In the genomic region with DNA sequence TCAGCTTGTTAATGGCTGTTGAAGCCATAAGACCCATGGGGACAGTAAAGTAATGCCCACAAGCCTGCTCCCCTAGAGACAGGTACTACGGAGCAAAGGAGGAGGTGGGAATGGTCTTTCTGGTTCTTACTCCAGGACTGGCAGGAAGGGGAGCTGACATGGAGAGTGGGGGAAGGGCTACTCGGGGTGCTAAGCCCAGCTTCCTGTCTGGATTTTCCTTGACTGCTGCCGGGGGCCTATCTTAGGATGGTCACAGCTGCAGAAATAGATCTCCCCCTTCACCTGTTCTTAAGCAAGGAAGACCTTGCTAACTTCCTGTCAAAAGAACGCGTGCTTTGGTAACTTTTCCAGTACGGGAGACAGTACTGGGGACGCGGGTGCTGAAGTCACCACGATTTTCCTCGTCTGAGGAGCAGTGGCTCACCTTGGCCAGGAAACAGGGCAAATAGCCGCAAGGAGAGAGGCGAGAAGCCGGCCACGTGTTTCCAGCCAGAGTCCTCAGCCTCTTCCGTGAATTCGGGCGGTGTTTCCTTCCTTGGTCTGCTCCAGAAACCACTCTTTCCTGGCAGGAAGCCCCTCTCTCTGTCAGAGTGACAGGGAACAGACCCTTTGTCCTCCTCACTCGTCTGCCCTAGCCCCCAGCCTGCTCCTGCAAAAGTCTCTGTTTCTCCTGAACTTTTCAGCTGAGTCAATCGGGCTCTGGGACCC, we compare ENCODE assay signal across 8 cellular contexts. TPM values are rescaled to one million over a fixed set of nuclear protein-coding genes. Genes with fewer than 3 reads are reported as not detected.
DNase-seq lines count a peak whose midpoint lies in the region; ATAC-seq, FAIRE-seq and TF ChIP-seq lines count a peak whose summit lies in the region.

No MANE protein-coding gene starts in this region.

- intact Hi-C loops in GM12878 (cut with micrococcal nuclease; ENCODE audit: unreplicated experiment) (no loop called here), right lobe of liver (cut with DNase I) (no loop called here)

- H3K27me3 ChIP-seq in GM12878 (replicated peaks in 1 of 2; ENCODE audit: control insufficient read depth in 2 of 2, insufficient read depth in 2 of 2, low read length in 1 of 2) (peaks cover 3 to 7% of the 10 kb centered on the region in 2 experiments; a peak in 3 of 4 replicates), right lobe of liver (no peaks in the 10 kb centered on the region), thoracic aorta (replicated peaks; ENCODE audit: insufficient read depth) (no peaks in the 10 kb centered on the region)

- H3K27ac ChIP-seq in GM12878 (ENCODE audit: control insufficient read depth, insufficient read depth) (no peak overlapping the region), right lobe of liver (peak overlapping the region in 1 of 3 donors; percentile 48), thoracic aorta (no peak overlapping the region)

- TF ChIP-seq RAD21 in GM12878 (IDR thresholded peaks at IDR 0.05; ENCODE audit: insufficient read depth, low read depth, low read length) = no peak

- H3K9me3 ChIP-seq in GM12878 (replicated peaks; ENCODE audit: control insufficient read depth, insufficient read depth, low read length) (no peaks in the 10 kb centered on the region), right lobe of liver (no peaks in the 10 kb centered on the region), thoracic aorta (no peaks in the 10 kb centered on the region)

- TF ChIP-seq CTCF in GM12878 (IDR thresholded peaks at IDR 0.05 in 2 of 3, conservative IDR thresholded peaks at IDR 0.05 in 1 of 3; ENCODE audit: control insufficient read depth in 2 of 3, extremely low read depth in 1 of 3, insufficient read depth in 1 of 3, low read depth in 3 of 3, low read length in 3 of 3) (no peak), right lobe of liver (IDR thresholded peaks at IDR 0.05) (no peak), thoracic aorta (IDR thresholded peaks at IDR 0.05) (no peak)

- no peak for FAIRE-seq in GM12878 (lab: Jason Lieb, UNC)

- whole genome bisulfite sequencing in GM12878 (ENCODE audit: insufficient coverage, insufficient replicate concordance, low lambda C conversion rate, missing lambda C conversion rate) = 27% methylated on average over 19 of the region's 19 CpGs
- 35% methylated on average over 5 of the region's 19 CpGs for WGBS in right lobe of liver (ENCODE audit: insufficient coverage, low coverage, low lambda C conversion rate, missing lambda C conversion rate)

- DNase-seq in activated CD4-positive, CD25-positive, alpha-beta regulatory T cell treated with anti-CD3 and anti-CD28 coated beads, Interleukin-2, amount 50 U/mL, for 72 hours = peak; percentile 17
- DNase-seq in GM12878 (ENCODE audit: low read depth, low spot score) (no peak), right lobe of liver (peak in 2 of 3 donors; percentile 39 to 46), thoracic aorta (ENCODE audit: low spot score) (no peak), DMS79 (lab: John Stamatoyannopoulos, UW) (no peak)

- TF ChIP-seq POLR2A in GM12878 (IDR thresholded peaks at IDR 0.05; ENCODE audit: low read depth, low read length) (no peak), right lobe of liver (IDR thresholded peaks at IDR 0.05) (no peak)

- H3K36me3 ChIP-seq in GM12878 (ENCODE audit: control insufficient read depth in 2 of 2, insufficient read depth in 2 of 2, low read length in 1 of 2) (peaks cover 0 to 2% of the 10 kb centered on the region in 2 experiments; a peak in 2 of 4 replicates), right lobe of liver (no peaks in the 10 kb centered on the region), thoracic aorta (no peaks in the 10 kb centered on the region)

- SMC1A ChIA-PET in GM12878 (lab: Charles Lee; ENCODE audit: uncharacterized antibody, unreplicated experiment) = no interaction called here

- peaks cover 4% of the 10 kb centered on the region for H3K4me1 ChIP-seq in GM12878 (ENCODE audit: control insufficient read depth, insufficient read depth, low read length)
- peaks cover 0 to 12% (median 0%) of the 10 kb centered on the region in 4 donors for H3K4me1 ChIP-seq in right lobe of liver
- H3K4me1 ChIP-seq in thoracic aorta (ENCODE audit: control insufficient read depth in 1 of 2, low read depth in 2 of 2) = peaks cover 2 to 15% of the 10 kb centered on the region in 2 donors

- no peak overlapping the region; the same call in 1 of the 2 replicates for H3K9ac ChIP-seq in GM12878 (ENCODE audit: control insufficient read depth, insufficient read depth, low read length)

- RAD21 ChIA-PET in GM12878 (lab: Charles Lee; ENCODE audit: unreplicated experiment) = no interaction called here

- H2AFZ ChIP-seq in GM12878 (ENCODE audit: control insufficient read depth, low read depth, low read length) = peak overlapping the region; percentile 95; the same call in 1 of the 2 replicates

- in situ Hi-C loops in GM12878 (cut with MboI) = no loop called here

- CTCF ChIA-PET in GM12878 (lab: Yijun Ruan, JAX) = interaction anchor here (0.8 to 1.8 kb wide), 5 partner anchors 18 to 77 kb away, joined by 3 to 6 read pairs (median 4); no protein-coding TSS in a partner anchor

- BruUV-seq in GM12878 (replicated peaks; lab: Mats Ljungman, UMichigan) = no TSS peak

- H4K20me1 ChIP-seq in GM12878 (ENCODE audit: control insufficient read depth, insufficient read depth) = no peaks in the 10 kb centered on the region

- POLR2A ChIA-PET in GM12878 (lab: Charles Lee) = no interaction called here

- H3K4me2 ChIP-seq in GM12878 (ENCODE audit: control insufficient read depth, insufficient read depth) = peak overlapping the region; percentile 97

- TF ChIP-seq EP300 in GM12878 (IDR thresholded peaks at IDR 0.05; ENCODE audit: borderline replicate concordance in 1 of 2, control insufficient read depth in 1 of 2, low read depth in 2 of 2, low read length in 2 of 2) = no peak

- H3K4me3 ChIP-seq in GM12878 (peak overlapping the region; percentile 79; the same call in 1 of the 2 replicates), right lobe of liver (peak overlapping the region in 2 of 3 donors; percentile 45 to 55), thoracic aorta (peak overlapping the region; percentile 73)

- ATAC-seq in activated CD4-positive, CD25-positive, alpha-beta regulatory T cell treated with anti-CD3 and anti-CD28 coated beads, Interleukin-2, amount 50 U/mL, for 24 hours = no peak
- ATAC-seq in GM12878 (no peak), right lobe of liver (peak; percentile 5 to 39 (median 21)), thoracic aorta (ENCODE audit: insufficient number of reproducible peaks, low FRiP score, low read depth) (no peak), HG02642 (IDR thresholded peaks at IDR 0.05; ENCODE audit: poor library complexity, unreplicated experiment) (no peak), HG03045 (IDR thresholded peaks at IDR 0.05; ENCODE audit: unreplicated experiment) (no peak)

- H3K79me2 ChIP-seq in GM12878 (ENCODE audit: control insufficient read depth, insufficient read depth, low read length) = no peaks in the 10 kb centered on the region

RNA-seq across cellular contexts. Expression of a gene that starts 0.7 kb away (rescaled TPM):
- total RNA-seq in GM12878 (2013; cell fraction: nucleolus; rRNA removed) = not detected in 2 replicates
- total RNA-seq in GM12878 (2014; rRNA removed) = 0.22 TPM in 1 of 2 replicates, not detected in the other
- not detected in 2 replicates for total RNA-seq in GM12878 (2014; rRNA removed; fragmentation: Illumina TruSeq; extraction: Trizol)
- 0.26 TPM in 1 of 2 replicates, not detected in the other for total RNA-seq in GM12878 (2021)
- 0.54 TPM for polyA plus RNA-seq in GM12878 (2011; ENCODE audit: low read depth)
- polyA plus RNA-seq in GM12878 (2011; rRNA removed) = 0.04 and 0.18 TPM in 2 replicates
- polyA plus RNA-seq in GM12878 (2011; cell fraction: cytosol; rRNA removed) = 0.12 and 0.37 TPM in 2 replicates
- polyA plus RNA-seq in GM12878 (2011; cell fraction: nucleus; rRNA removed) = 1.1 and 1.5 TPM in 2 replicates
- 0.86 and 1.4 TPM in 2 replicates for polyA plus RNA-seq in GM12878 (2012)
- polyA plus RNA-seq in GM12878 (2014; fragmentation: Illumina TruSeq; extraction: Trizol) = 0.01 TPM in 1 of 2 replicates, not detected in the other
- under 1 TPM; 0.06 to 0.15 TPM for polyA plus RNA-seq in GM12878 (2014; fragmentation: Nextera tagmentation; extraction: Ambion mirVana)
- polyA plus RNA-seq in GM12878 (2014; rRNA removed) = 0.08 TPM in 1 of 2 replicates, not detected in the other
- 1 to 10 TPM; 1.7 to 2.4 TPM for polyA plus RNA-seq in GM12878 (2016; fragmentation: Nextera tagmentation; extraction: Ambion mirVana)
- 0.15 TPM in 1 of 2 replicates, not detected in the other for polyA minus RNA-seq in GM12878 (2011; rRNA and poly(A)+ RNA removed)
- polyA minus RNA-seq in GM12878 (2011; cell fraction: cytosol; rRNA and poly(A)+ RNA removed) = not detected in 2 replicates
- polyA minus RNA-seq in GM12878 (2011; cell fraction: nucleus; rRNA and poly(A)+ RNA removed) = 0.10 and 0.12 TPM in 2 replicates
- total RNA-seq in right lobe of liver = under 1 TPM in 3 of 6 experiments, not detected in 3; 0.07 to 0.33 (median 0.12) TPM
- not detected for total RNA-seq in thoracic aorta

RNA-seq across cellular contexts. Expression of a gene that starts 22.9 kb away (rescaled TPM):
- total RNA-seq in GM12878 (2013; cell fraction: nucleolus; rRNA removed) = 74.8 and 80.2 TPM in 2 replicates
- total RNA-seq in GM12878 (2014; rRNA removed) (60.7 and 62.8 TPM in 2 replicates), GM12878 (2014; rRNA removed; fragmentation: Illumina TruSeq; extraction: Trizol) (39.2 and 40.8 TPM in 2 replicates), GM12878 (2021) (37.4 and 42.7 TPM in 2 replicates), right lobe of liver (10 to 100 TPM in 3 of 6 experiments, 1 to 10 TPM in 3; 5.5 to 16.1 (median 8.6) TPM), thoracic aorta (10 to 100 TPM; 41.6 to 46.6 TPM)
- 31.8 TPM for polyA plus RNA-seq in GM12878 (2011; ENCODE audit: low read depth)
- polyA plus RNA-seq in GM12878 (2011; rRNA removed) (53.7 and 108 TPM in 2 replicates), GM12878 (2014; fragmentation: Illumina TruSeq; extraction: Trizol) (34.5 and 55.5 TPM in 2 replicates), GM12878 (2014; fragmentation: Nextera tagmentation; extraction: Ambion mirVana) (10 to 100 TPM; 23.6 to 27.7 TPM), GM12878 (2014; rRNA removed) (61.4 and 66.7 TPM in 2 replicates), GM12878 (2016; fragmentation: Nextera tagmentation; extraction: Ambion mirVana) (10 to 100 TPM; 69.8 to 70.2 TPM)
- 170 and 179 TPM in 2 replicates for polyA plus RNA-seq in GM12878 (2011; cell fraction: cytosol; rRNA removed)
- 67.6 and 85.3 TPM in 2 replicates for polyA plus RNA-seq in GM12878 (2011; cell fraction: nucleus; rRNA removed)
- 38.9 and 53.9 TPM in 2 replicates for polyA plus RNA-seq in GM12878 (2012)
- 109 and 137 TPM in 2 replicates for polyA minus RNA-seq in GM12878 (2011; rRNA and poly(A)+ RNA removed)
- 37.4 and 38.6 TPM in 2 replicates for polyA minus RNA-seq in GM12878 (2011; cell fraction: cytosol; rRNA and poly(A)+ RNA removed)
- 14.5 and 23.2 TPM in 2 replicates for polyA minus RNA-seq in GM12878 (2011; cell fraction: nucleus; rRNA and poly(A)+ RNA removed)

RNA-seq across cellular contexts. Expression of a gene that starts 24.8 kb away (rescaled TPM):
- 0.17 and 0.25 TPM in 2 replicates for total RNA-seq in GM12878 (2013; cell fraction: nucleolus; rRNA removed)
- total RNA-seq in GM12878 (2014; rRNA removed) (0.05 and 0.06 TPM in 2 replicates), GM12878 (2014; rRNA removed; fragmentation: Illumina TruSeq; extraction: Trizol) (under 0.01 and 0.14 TPM in 2 replicates), GM12878 (2021) (0.03 and 0.08 TPM in 2 replicates), right lobe of liver (1 to 10 TPM in 1 of 6 experiments, under 1 TPM in 5; 0.10 to 1.4 (median 0.20) TPM), thoracic aorta (1 to 10 TPM in 1 of 2 donors, not detected in 1; 1.1 TPM)
- polyA plus RNA-seq in GM12878 (2011; ENCODE audit: low read depth) = 0.05 TPM
- polyA plus RNA-seq in GM12878 (2011; rRNA removed) (0.12 and 0.15 TPM in 2 replicates), GM12878 (2014; fragmentation: Illumina TruSeq; extraction: Trizol) (0.06 and 0.11 TPM in 2 replicates), GM12878 (2014; fragmentation: Nextera tagmentation; extraction: Ambion mirVana) (not detected), GM12878 (2014; rRNA removed) (0.05 and 0.08 TPM in 2 replicates), GM12878 (2016; fragmentation: Nextera tagmentation; extraction: Ambion mirVana) (not detected)
- 0.20 and 0.22 TPM in 2 replicates for polyA plus RNA-seq in GM12878 (2011; cell fraction: cytosol; rRNA removed)
- polyA plus RNA-seq in GM12878 (2011; cell fraction: nucleus; rRNA removed) = 0.56 and 0.69 TPM in 2 replicates
- 0.12 and 0.13 TPM in 2 replicates for polyA plus RNA-seq in GM12878 (2012)
- polyA minus RNA-seq in GM12878 (2011; rRNA and poly(A)+ RNA removed) = 0.66 and 0.77 TPM in 2 replicates
- polyA minus RNA-seq in GM12878 (2011; cell fraction: cytosol; rRNA and poly(A)+ RNA removed) = 0.53 TPM in 1 of 2 replicates, not detected in the other
- polyA minus RNA-seq in GM12878 (2011; cell fraction: nucleus; rRNA and poly(A)+ RNA removed) = 0.38 and 0.60 TPM in 2 replicates

Comparison
In these comparisons a context has a peak if more than half of its experiments do, and no peak if none do; other contexts are left out.
1. DNase-seq: peak in activated CD4-positive, CD25-positive, alpha-beta regulatory T cell treated with anti-CD3 and anti-CD28 coated beads, Interleukin-2, amount 50 U/mL, for 72 hours (single experiment) and right lobe of liver (2 of 3); none in GM12878 (single experiment), thoracic aorta (single experiment) and DMS79 (single experiment).
2. ATAC-seq: peak in right lobe of liver (4 of 4); none in activated CD4-positive, CD25-positive, alpha-beta regulatory T cell treated with anti-CD3 and anti-CD28 coated beads, Interleukin-2, amount 50 U/mL, for 24 hours (0 of 2), GM12878 (single experiment), thoracic aorta (single experiment), HG02642 (single experiment) and HG03045 (single experiment).
3. Peak in every context shown above with its lines, with median percentiles within 50 percentile points of each other: H3K4me3 ChIP-seq.